Comparison of ENCODE assay signal across 30 cellular contexts in genomic region chr7:20404371-20404770, GRCh38.
"Had no signal": no experiment of that assay in that cellular context is flagged by ENCODE, and none has a peak within 500 bp of the region (broad histone marks: within the 10 kb centered on the region; RNA-seq: fewer than 3 reads in every experiment).

No MANE protein-coding gene starts in this region.

- H3K27me3 ChIP-seq: body of pancreas, dorsolateral prefrontal cortex, esophagus muscularis mucosa, foreskin keratinocyte, heart right ventricle, left lung, neutrophil, ovary, sigmoid colon, uterus had no signal

- H3K27me3 Mint-ChIP-seq: activated CD4-positive, alpha-beta T cell treated with anti-CD3 and anti-CD28 coated beads for 36 hours; naive thymus-derived CD8-positive, alpha-beta T cell; progenitor cell of endocrine pancreas; stimulated activated naive CD8-positive, alpha-beta T cell treated with anti-CD3 and anti-CD28 coated beads, Interleukin-15, Interleukin-2, amounts not matched to agents 100 ng/mL and 50 ng/mL, for 24 hours; type B pancreatic cell had no signal

- H3K36me3 ChIP-seq: esophagus muscularis mucosa, heart right ventricle, left lung, lower lobe of right lung, neutrophil, ovary, sigmoid colon, thoracic aorta, uterus had no signal

- H3K4me1 ChIP-seq: uterus had no signal

- H3K36me3 Mint-ChIP-seq: activated naive CD4-positive, alpha-beta T cell treated with anti-CD3 and anti-CD28 coated beads, Interleukin-2, amount 50 U/mL, for 72 hours; naive thymus-derived CD8-positive, alpha-beta T cell; stimulated activated effector memory CD8-positive, alpha-beta T cell treated with anti-CD3 and anti-CD28 coated beads, Interleukin-12 subunit alpha, Interleukin-12 subunit beta, amount 100 ng/mL, for 72 hours had no signal

- ATAC-seq: activated CD4-positive, alpha-beta T cell treated with anti-CD3 and anti-CD28 coated beads for 36 hours; activated naive CD4-positive, alpha-beta T cell treated with anti-CD3 and anti-CD28 coated beads, Interleukin-2, amount 50 U/mL, for 72 hours; activated T-cell treated with anti-CD3 and anti-CD28 coated beads, Interleukin-2, amount 50 U/mL, for 72 hours; body of pancreas; foreskin keratinocyte; heart right ventricle; left lung; lower lobe of right lung; naive thymus-derived CD8-positive, alpha-beta T cell; stimulated activated effector memory CD8-positive, alpha-beta T cell treated with anti-CD3 and anti-CD28 coated beads, Interleukin-12 subunit alpha, Interleukin-12 subunit beta, amount 100 ng/mL, for 72 hours had no signal

- H3K27ac Mint-ChIP-seq: activated CD4-positive, alpha-beta T cell treated with anti-CD3 and anti-CD28 coated beads for 36 hours; activated naive CD4-positive, alpha-beta T cell treated with anti-CD3 and anti-CD28 coated beads, Interleukin-2, amount 50 U/mL, for 72 hours; activated T-cell treated with anti-CD3 and anti-CD28 coated beads, Interleukin-2, amount 50 U/mL, for 72 hours; naive thymus-derived CD8-positive, alpha-beta T cell; progenitor cell of endocrine pancreas; stimulated activated effector memory CD8-positive, alpha-beta T cell treated with anti-CD3 and anti-CD28 coated beads, Interleukin-12 subunit alpha, Interleukin-12 subunit beta, amount 100 ng/mL, for 72 hours; stimulated activated naive CD8-positive, alpha-beta T cell treated with anti-CD3 and anti-CD28 coated beads, Interleukin-15, Interleukin-2, amounts not matched to agents 100 ng/mL and 50 ng/mL, for 24 hours; T-helper 2 cell treated with Interferon-gamma antibody and Interleukin-4, amounts not matched to agents 5 μg/mL and 100 μg/mL, for 36 hours; type B pancreatic cell had no signal

- H3K4me3 Mint-ChIP-seq: activated CD4-positive, alpha-beta T cell treated with anti-CD3 and anti-CD28 coated beads for 36 hours; activated T-cell treated with anti-CD3 and anti-CD28 coated beads, Interleukin-2, amount 50 U/mL, for 72 hours; naive thymus-derived CD8-positive, alpha-beta T cell; stimulated activated effector memory CD8-positive, alpha-beta T cell treated with anti-CD3 and anti-CD28 coated beads, Interleukin-12 subunit alpha, Interleukin-12 subunit beta, amount 100 ng/mL, for 72 hours; stimulated activated naive CD8-positive, alpha-beta T cell treated with anti-CD3 and anti-CD28 coated beads, Interleukin-15, Interleukin-2, amounts not matched to agents 100 ng/mL and 50 ng/mL, for 24 hours; T-helper 2 cell treated with Interferon-gamma antibody and Interleukin-4, amounts not matched to agents 5 μg/mL and 100 μg/mL, for 36 hours; type B pancreatic cell had no signal

- H3K9me3 ChIP-seq: body of pancreas, esophagus muscularis mucosa, heart right ventricle, left lung, lower lobe of right lung, neutrophil, ovary, sigmoid colon, thoracic aorta, uterus had no signal

- H3K27ac ChIP-seq: coronary artery, dorsolateral prefrontal cortex, esophagus muscularis mucosa, foreskin keratinocyte, heart right ventricle, left lung, lower lobe of right lung, neutrophil, ovary, sigmoid colon, thoracic aorta, uterus had no signal

- H3K4me1 Mint-ChIP-seq: activated CD4-positive, alpha-beta T cell treated with anti-CD3 and anti-CD28 coated beads for 36 hours; naive thymus-derived CD8-positive, alpha-beta T cell; stimulated activated effector memory CD8-positive, alpha-beta T cell treated with anti-CD3 and anti-CD28 coated beads, Interleukin-12 subunit alpha, Interleukin-12 subunit beta, amount 100 ng/mL, for 72 hours had no signal

- DNase-seq: activated CD4-positive, alpha-beta T cell treated with anti-CD3 and anti-CD28 coated beads for 36 hours; activated CD4-positive, CD25-positive, alpha-beta regulatory T cell; activated naive CD4-positive, alpha-beta T cell; activated T-cell treated with anti-CD3 and anti-CD28 coated beads for 4 hours; activated T-cell treated with anti-CD3 and anti-CD28 coated beads, Interleukin-2, amount 50 U/mL, for 72 hours; anterior cingulate cortex; body of pancreas; dorsolateral prefrontal cortex; foreskin keratinocyte; heart right ventricle; kidney glomerular epithelial cell; left lung; lower lobe of right lung; mesenchymal stem cell; naive thymus-derived CD8-positive, alpha-beta T cell; ovary; sigmoid colon; small intestine; stimulated activated CD4-positive, alpha-beta T cell treated with anti-CD3 and anti-CD28 coated beads, Interleukin-4, amount 100 ng/mL, for 24 hours; uterus had no signal

- FAIRE-seq: small intestine had no signal

- H3K9me3 Mint-ChIP-seq: activated naive CD4-positive, alpha-beta T cell treated with anti-CD3 and anti-CD28 coated beads, Interleukin-2, amount 50 U/mL, for 72 hours; activated T-cell treated with anti-CD3 and anti-CD28 coated beads, Interleukin-2, amount 50 U/mL, for 72 hours; naive thymus-derived CD8-positive, alpha-beta T cell; stimulated activated effector memory CD8-positive, alpha-beta T cell treated with anti-CD3 and anti-CD28 coated beads, Interleukin-12 subunit alpha, Interleukin-12 subunit beta, amount 100 ng/mL, for 72 hours; stimulated activated naive CD8-positive, alpha-beta T cell treated with anti-CD3 and anti-CD28 coated beads, Interleukin-15, Interleukin-2, amounts not matched to agents 100 ng/mL and 50 ng/mL, for 24 hours; T-helper 2 cell treated with Interferon-gamma antibody and Interleukin-4, amounts not matched to agents 5 μg/mL and 100 μg/mL, for 36 hours; type B pancreatic cell had no signal

- H3K4me3 ChIP-seq: body of pancreas, coronary artery, dorsolateral prefrontal cortex, esophagus muscularis mucosa, heart right ventricle, left lung, lower lobe of right lung, ovary, sigmoid colon, thoracic aorta, uterus had no signal
